In the genomic region with DNA sequence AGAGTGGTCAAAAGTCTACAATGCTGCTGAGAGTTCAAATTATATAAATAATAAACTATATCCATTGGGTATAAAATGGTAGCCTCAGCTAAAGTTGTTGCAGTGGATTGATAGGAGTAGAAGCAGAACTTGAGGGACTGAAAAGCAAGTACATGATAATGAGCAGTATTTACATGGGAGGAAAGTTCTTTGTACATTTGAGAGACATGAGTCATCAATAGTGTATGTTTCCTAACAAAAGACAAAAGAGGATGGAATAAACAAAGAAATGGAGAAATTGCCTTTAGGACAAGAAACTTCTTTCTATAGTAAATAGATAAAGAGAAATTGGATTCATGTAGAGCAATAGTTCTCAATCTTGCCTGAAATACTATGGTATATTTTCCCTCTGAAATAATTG, we compare ENCODE assay signal across 23 cellular contexts.
DNase-seq lines count a peak whose midpoint lies in the region; ATAC-seq and TF ChIP-seq lines count a peak whose summit lies in the region.
"Had no signal": no experiment of that assay in that cellular context is flagged by ENCODE, and none has a peak within 500 bp of the region (broad histone marks: within the 10 kb centered on the region; RNA-seq: fewer than 3 reads in every experiment).

No MANE protein-coding gene starts in this region.

- H2BK5ac ChIP-seq in IMR-90 (ENCODE audit: low read depth, low read length, poor library complexity, severe bottlenecking) = no peak overlapping the region

- H3K18ac ChIP-seq in IMR-90 (ENCODE audit: low read depth, low read length) = no peak overlapping the region

- no peak overlapping the region for H3K4me2 ChIP-seq in IMR-90 (ENCODE audit: low read depth, low read length)
- H3K4me2 ChIP-seq: KMS-11 had no signal

- TF ChIP-seq POLR2A in IMR-90 (IDR thresholded peaks at IDR 0.05; ENCODE audit: low read depth, low read length) = no peak

- no peak overlapping the region for H3K27ac Mint-ChIP-seq in Calu3 (ENCODE audit: unreplicated experiment)
- no peak overlapping the region for H3K27ac Mint-ChIP-seq in activated naive CD4-positive, alpha-beta T cell treated with anti-CD3 and anti-CD28 coated beads, Interleukin-2, amount 10 ng/mL, durations not matched to agents 7 days and 5 days
- H3K27ac Mint-ChIP-seq: activated CD8-positive, alpha-beta T cell treated with anti-CD3 and anti-CD28 coated beads for 36 hours; CD4-positive, alpha-beta T cell; stimulated activated effector memory CD8-positive, alpha-beta T cell treated with anti-CD3 and anti-CD28 coated beads, Interleukin-12 subunit alpha, Interleukin-12 subunit beta, amount 100 ng/mL, for 72 hours had no signal

- H4K20me1 ChIP-seq in IMR-90 (ENCODE audit: insufficient read depth, low read length) = no peaks in the 10 kb centered on the region

- no peak overlapping the region for H2AFZ ChIP-seq in IMR-90 (replicated peaks; ENCODE audit: low read length, poor library complexity)

- H3K4me1 ChIP-seq in IMR-90 (ENCODE audit: control insufficient read depth, insufficient read depth, low read length) = no peaks in the 10 kb centered on the region
- H3K4me1 ChIP-seq: heart left ventricle, suprapubic skin had no signal

- H3K9ac ChIP-seq in IMR-90 (ENCODE audit: low read depth, low read length) = no peak overlapping the region
- H3K9ac ChIP-seq: KMS-11 had no signal

- ATAC-seq in IMR-90 (ENCODE audit: low read depth) = no peak
- ATAC-seq: activated CD8-positive, alpha-beta T cell treated with anti-CD3 and anti-CD28 coated beads for 36 hours; heart left ventricle; left ventricle myocardium superior; mucosa of descending colon; stimulated activated effector memory CD8-positive, alpha-beta T cell treated with anti-CD3 and anti-CD28 coated beads, Interleukin-12 subunit alpha, Interleukin-12 subunit beta, amount 100 ng/mL, for 72 hours had no signal

- H3K56ac ChIP-seq in IMR-90 (ENCODE audit: extremely low read depth, insufficient read depth, low read length) = no peak overlapping the region

- TF ChIP-seq CTCF in AG09309 (IDR thresholded peaks at IDR 0.05; ENCODE audit: control insufficient read depth, insufficient read depth, low read depth, low read length, missing control alignments) (no peak), IMR-90 (conservative IDR thresholded peaks at IDR 0.05; ENCODE audit: low read depth, low read length) (no peak), Calu3 (IDR thresholded peaks at IDR 0.05; ENCODE audit: unreplicated experiment) (no peak)

- intact Hi-C loops in IMR-90 (cut with micrococcal nuclease) (no loop called here), Calu3 (cut with micrococcal nuclease; ENCODE audit: unreplicated experiment) (no loop called here)

- no peak overlapping the region for H3K23ac ChIP-seq in IMR-90 (ENCODE audit: low read depth, low read length)

- no peaks in the 10 kb centered on the region for H3K9me3 Mint-ChIP-seq in Calu3 (ENCODE audit: low read depth, unreplicated experiment)
- H3K9me3 Mint-ChIP-seq in activated naive CD4-positive, alpha-beta T cell treated with anti-CD3 and anti-CD28 coated beads, Interleukin-2, amount 10 ng/mL, durations not matched to agents 7 days and 5 days = no peaks in the 10 kb centered on the region
- H3K9me3 Mint-ChIP-seq: activated CD8-positive, alpha-beta T cell treated with anti-CD3 and anti-CD28 coated beads for 36 hours; CD4-positive, alpha-beta T cell had no signal

- H2BK20ac ChIP-seq in IMR-90 (ENCODE audit: low read depth, low read length) = no peak overlapping the region

- dilution Hi-C loops in IMR-90 (cut with HindIII; ENCODE audit: low sequenced_read_pairs, unreplicated experiment) = no loop called here

- no peak overlapping the region for H3K27ac ChIP-seq in IMR-90 (ENCODE audit: insufficient read depth, low read length)
- H3K27ac ChIP-seq: heart left ventricle, KMS-11, suprapubic skin had no signal

- H3K9me1 ChIP-seq in IMR-90 (ENCODE audit: insufficient read depth, low read length) = no peaks in the 10 kb centered on the region

- no peak overlapping the region for H3K4me3 Mint-ChIP-seq in Calu3 (ENCODE audit: low read depth, unreplicated experiment)
- no peak overlapping the region for H3K4me3 Mint-ChIP-seq in activated naive CD4-positive, alpha-beta T cell treated with anti-CD3 and anti-CD28 coated beads, Interleukin-2, amount 10 ng/mL, durations not matched to agents 7 days and 5 days
- H3K4me3 Mint-ChIP-seq: activated CD8-positive, alpha-beta T cell treated with anti-CD3 and anti-CD28 coated beads for 36 hours; CD4-positive, alpha-beta T cell; stimulated activated effector memory CD8-positive, alpha-beta T cell treated with anti-CD3 and anti-CD28 coated beads, Interleukin-12 subunit alpha, Interleukin-12 subunit beta, amount 100 ng/mL, for 72 hours had no signal

- H2BK15ac ChIP-seq in IMR-90 (ENCODE audit: low read depth, low read length) = no peak overlapping the region

- H3K14ac ChIP-seq in IMR-90 (replicated peaks; ENCODE audit: low read depth, low read length) = no peak overlapping the region

- no peak overlapping the region for H2BK120ac ChIP-seq in IMR-90 (ENCODE audit: low read depth, low read length)

- no peak overlapping the region for H2AK9ac ChIP-seq in IMR-90 (replicated peaks; ENCODE audit: low read depth, low read length, poor library complexity)

- BruUV-seq in IMR-90 (replicated peaks; lab: Mats Ljungman, UMichigan) (no TSS peak), Calu3 (replicated peaks; lab: Mats Ljungman, UMichigan) (no TSS peak)

- H3K36me3 Mint-ChIP-seq in Calu3 (ENCODE audit: insufficient read depth, unreplicated experiment) = no peaks in the 10 kb centered on the region
- H3K36me3 Mint-ChIP-seq in activated naive CD4-positive, alpha-beta T cell treated with anti-CD3 and anti-CD28 coated beads, Interleukin-2, amount 10 ng/mL, durations not matched to agents 7 days and 5 days = no peaks in the 10 kb centered on the region
- H3K36me3 Mint-ChIP-seq: stimulated activated effector memory CD8-positive, alpha-beta T cell treated with anti-CD3 and anti-CD28 coated beads, Interleukin-12 subunit alpha, Interleukin-12 subunit beta, amount 100 ng/mL, for 72 hours had no signal

- peaks cover 9% of the 10 kb centered on the region for H3K4me1 Mint-ChIP-seq in Calu3 (ENCODE audit: low read depth, unreplicated experiment)
- no peaks in the 10 kb centered on the region for H3K4me1 Mint-ChIP-seq in activated naive CD4-positive, alpha-beta T cell treated with anti-CD3 and anti-CD28 coated beads, Interleukin-2, amount 10 ng/mL, durations not matched to agents 7 days and 5 days
- H3K4me1 Mint-ChIP-seq: stimulated activated effector memory CD8-positive, alpha-beta T cell treated with anti-CD3 and anti-CD28 coated beads, Interleukin-12 subunit alpha, Interleukin-12 subunit beta, amount 100 ng/mL, for 72 hours had no signal

- no peak overlapping the region for H4K5ac ChIP-seq in IMR-90 (ENCODE audit: low read depth, low read length)

- POLR2A ChIA-PET in IMR-90 (lab: Charles Lee; ENCODE audit: unreplicated experiment) = no interaction called here

- H3K4ac ChIP-seq in IMR-90 (ENCODE audit: low read depth, low read length) = no peak overlapping the region

- H4K91ac ChIP-seq in IMR-90 (ENCODE audit: insufficient read depth, low read depth, low read length) = no peak overlapping the region

- no peaks in the 10 kb centered on the region for H3K79me1 ChIP-seq in IMR-90 (ENCODE audit: low read depth in 1 of 2, low read length in 2 of 2)

- H3K36me3 ChIP-seq in IMR-90 (ENCODE audit: control insufficient read depth, insufficient read depth, low read length) = no peaks in the 10 kb centered on the region
- H3K36me3 ChIP-seq: heart left ventricle, suprapubic skin had no signal

- CTCF ChIA-PET in IMR-90 (lab: Yijun Ruan, JAX) = no interaction called here
- CTCF ChIA-PET in Calu3 (lab: Charles Lee) = no interaction called here
- CTCF ChIA-PET in activated naive CD4-positive, alpha-beta T cell treated with anti-CD3 and anti-CD28 coated beads, Interleukin-2, amount 10 ng/mL, durations not matched to agents 7 days and 5 days (lab: Charles Lee) = no interaction called here

- in situ Hi-C loops in IMR-90 (cut with MboI; ENCODE audit: low sequenced_read_pairs) = no loop called here

- H3K4me3 ChIP-seq in AG09309 (ENCODE audit: control insufficient read depth, low read depth, low read length) = no peak overlapping the region
- H3K4me3 ChIP-seq in IMR-90 (ENCODE audit: insufficient read depth, low read depth, low read length) = no peak overlapping the region
- H3K4me3 ChIP-seq: heart left ventricle, mucosa of descending colon, suprapubic skin had no signal

- no peaks in the 10 kb centered on the region for H3K27me3 Mint-ChIP-seq in Calu3 (ENCODE audit: unreplicated experiment)
- H3K27me3 Mint-ChIP-seq in activated naive CD4-positive, alpha-beta T cell treated with anti-CD3 and anti-CD28 coated beads, Interleukin-2, amount 10 ng/mL, durations not matched to agents 7 days and 5 days = no peaks in the 10 kb centered on the region
- H3K27me3 Mint-ChIP-seq: activated CD8-positive, alpha-beta T cell treated with anti-CD3 and anti-CD28 coated beads for 36 hours; CD4-positive, alpha-beta T cell had no signal

- no peaks in the 10 kb centered on the region for H3K9me3 ChIP-seq in IMR-90 (ENCODE audit: control insufficient read depth, insufficient read depth, low read length)
- H3K9me3 ChIP-seq: heart left ventricle, mucosa of descending colon, suprapubic skin had no signal

- no peak overlapping the region for H2AK5ac ChIP-seq in IMR-90 (ENCODE audit: low read depth, low read length)

- DNase-seq in AG09309 (ENCODE audit: low read depth) = peak; percentile 3
- DNase-seq in IMR-90 = peak; percentile 1
- DNase-seq in dermis blood vessel endothelial cell = peak; percentile 21
- peak; percentile 68 for DNase-seq in iris pigment epithelial cell (ENCODE audit: low read depth)
- no peak for DNase-seq in cerebellar nuclear complex (lab: John Stamatoyannopoulos, UW)
- no peak for DNase-seq in Calu3
- no peak for DNase-seq in Ammon's horn (ENCODE audit: low spot score)
- no peak for DNase-seq in activated naive CD4-positive, alpha-beta T cell treated with anti-CD3 and anti-CD28 coated beads, Interleukin-2, amount 10 ng/mL, durations not matched to agents 7 days and 5 days
- DNase-seq: activated CD8-positive, alpha-beta T cell treated with anti-CD3 and anti-CD28 coated beads for 36 hours; activated gamma-delta T cell; activated T-cell treated with anti-CD3 and anti-CD28 coated beads for 4 hours; amniotic stem cell; CD4-positive, alpha-beta T cell; central memory CD4-positive, alpha-beta T cell; heart left ventricle; left ventricle myocardium superior; mucosa of descending colon; NCI-H187; NCI-H69; posterior cingulate gyrus had no signal

- H4K8ac ChIP-seq in IMR-90 (ENCODE audit: low read depth in 2 of 2, low read length in 2 of 2) = no peak overlapping the region

- no peak for TF ChIP-seq RAD21 in IMR-90 (IDR thresholded peaks at IDR 0.05; ENCODE audit: low read length)

- no peaks in the 10 kb centered on the region for H3K27me3 ChIP-seq in IMR-90 (ENCODE audit: control insufficient read depth, insufficient read depth, low read length)
- H3K27me3 ChIP-seq: heart left ventricle, suprapubic skin had no signal

TF ChIP-seq in IMR-90, 13 proteins besides CTCF, POLR2A, EP300 and RAD21 (continues in another document):
- TF ChIP-seq RFX5 (IDR thresholded peaks at IDR 0.05; ENCODE audit: low read depth, low read length) = no peak
- TF ChIP-seq BHLHE40 (IDR thresholded peaks at IDR 0.05; ENCODE audit: low read depth, low read length) = no peak
- TF ChIP-seq RCOR1 (IDR thresholded peaks at IDR 0.05; ENCODE audit: insufficient replicate concordance, low read length) = no peak
- TF ChIP-seq NFE2L2 (IDR thresholded peaks at IDR 0.05; ENCODE audit: low read depth, low read length) = no peak

Comparison
In these comparisons a context has a peak if more than half of its experiments do, and no peak if none do; other contexts are left out.
1. DNase-seq: peak in AG09309 (single experiment), IMR-90 (single experiment), dermis blood vessel endothelial cell (single experiment) and iris pigment epithelial cell (single experiment); none in cerebellar nuclear complex (0 of 2), Calu3 (single experiment), Ammon's horn (single experiment) and activated naive CD4-positive, alpha-beta T cell treated with anti-CD3 and anti-CD28 coated beads, Interleukin-2, amount 10 ng/mL, durations not matched to agents 7 days and 5 days (single experiment).